1 cellular context compared by ENCODE assay signal in the genomic region with DNA sequence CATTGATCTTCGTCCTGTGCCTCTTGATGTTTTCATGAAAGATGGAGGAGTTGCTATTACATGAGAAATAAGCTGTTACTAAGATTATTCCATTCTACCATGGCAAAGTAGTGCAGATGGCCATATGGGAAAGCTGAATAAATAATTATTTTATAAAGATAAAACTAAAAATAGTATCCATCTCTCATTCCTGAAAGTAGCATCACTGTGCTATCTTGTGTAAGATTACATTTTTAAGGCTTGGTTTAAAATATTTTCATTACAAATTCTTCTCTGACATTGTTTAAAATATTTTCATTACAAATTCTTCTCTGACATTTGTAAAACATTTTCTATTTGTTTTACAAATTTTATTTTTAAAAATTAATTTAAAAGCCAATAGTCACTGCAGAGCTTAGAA.
TF ChIP-seq lines count a peak whose summit lies in the region.

No MANE protein-coding gene starts in this region.

TF ChIP-seq in WTC11, 78 proteins besides CTCF, POLR2A, EP300 and RAD21 (continued from another document):
- TF ChIP-seq, protein P1, sequence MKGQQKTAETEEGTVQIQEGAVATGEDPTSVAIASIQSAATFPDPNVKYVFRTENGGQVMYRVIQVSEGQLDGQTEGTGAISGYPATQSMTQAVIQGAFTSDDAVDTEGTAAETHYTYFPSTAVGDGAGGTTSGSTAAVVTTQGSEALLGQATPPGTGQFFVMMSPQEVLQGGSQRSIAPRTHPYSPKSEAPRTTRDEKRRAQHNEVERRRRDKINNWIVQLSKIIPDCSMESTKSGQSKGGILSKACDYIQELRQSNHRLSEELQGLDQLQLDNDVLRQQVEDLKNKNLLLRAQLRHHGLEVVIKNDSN (CRISPR knock-in tag; IDR thresholded peaks at IDR 0.05): no peak
- TF ChIP-seq, protein P2, sequence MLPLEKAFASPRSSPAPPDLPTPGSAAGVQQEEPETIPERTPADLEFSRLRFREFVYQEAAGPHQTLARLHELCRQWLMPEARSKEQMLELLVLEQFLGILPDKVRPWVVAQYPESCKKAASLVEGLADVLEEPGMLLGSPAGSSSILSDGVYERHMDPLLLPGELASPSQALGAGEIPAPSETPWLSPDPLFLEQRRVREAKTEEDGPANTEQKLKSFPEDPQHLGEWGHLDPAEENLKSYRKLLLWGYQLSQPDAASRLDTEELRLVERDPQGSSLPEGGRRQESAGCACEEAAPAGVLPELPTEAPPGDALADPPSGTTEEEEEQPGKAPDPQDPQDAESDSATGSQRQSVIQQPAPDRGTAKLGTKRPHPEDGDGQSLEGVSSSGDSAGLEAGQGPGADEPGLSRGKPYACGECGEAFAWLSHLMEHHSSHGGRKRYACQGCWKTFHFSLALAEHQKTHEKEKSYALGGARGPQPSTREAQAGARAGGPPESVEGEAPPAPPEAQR (CRISPR knock-in tag; IDR thresholded peaks at IDR 0.05): no peak
- TF ChIP-seq ZNF232 (CRISPR knock-in tag; IDR thresholded peaks at IDR 0.05) (no peak), RELA (CRISPR knock-in tag; IDR thresholded peaks at IDR 0.05; ENCODE audit: borderline replicate concordance) (no peak), JUN (CRISPR knock-in tag; IDR thresholded peaks at IDR 0.05) (no peak), TP53 (CRISPR knock-in tag; IDR thresholded peaks at IDR 0.05) (no peak), ZBTB21 (CRISPR knock-in tag; IDR thresholded peaks at IDR 0.05; ENCODE audit: borderline replicate concordance) (no peak), SOX15 (CRISPR knock-in tag; IDR thresholded peaks at IDR 0.05) (no peak), ZNF423 (CRISPR knock-in tag; IDR thresholded peaks at IDR 0.05) (no peak), SMAD4 (CRISPR knock-in tag; IDR thresholded peaks at IDR 0.05) (no peak), NFE2L1 (CRISPR knock-in tag; IDR thresholded peaks at IDR 0.05) (no peak)
- TF ChIP-seq, protein P3, sequence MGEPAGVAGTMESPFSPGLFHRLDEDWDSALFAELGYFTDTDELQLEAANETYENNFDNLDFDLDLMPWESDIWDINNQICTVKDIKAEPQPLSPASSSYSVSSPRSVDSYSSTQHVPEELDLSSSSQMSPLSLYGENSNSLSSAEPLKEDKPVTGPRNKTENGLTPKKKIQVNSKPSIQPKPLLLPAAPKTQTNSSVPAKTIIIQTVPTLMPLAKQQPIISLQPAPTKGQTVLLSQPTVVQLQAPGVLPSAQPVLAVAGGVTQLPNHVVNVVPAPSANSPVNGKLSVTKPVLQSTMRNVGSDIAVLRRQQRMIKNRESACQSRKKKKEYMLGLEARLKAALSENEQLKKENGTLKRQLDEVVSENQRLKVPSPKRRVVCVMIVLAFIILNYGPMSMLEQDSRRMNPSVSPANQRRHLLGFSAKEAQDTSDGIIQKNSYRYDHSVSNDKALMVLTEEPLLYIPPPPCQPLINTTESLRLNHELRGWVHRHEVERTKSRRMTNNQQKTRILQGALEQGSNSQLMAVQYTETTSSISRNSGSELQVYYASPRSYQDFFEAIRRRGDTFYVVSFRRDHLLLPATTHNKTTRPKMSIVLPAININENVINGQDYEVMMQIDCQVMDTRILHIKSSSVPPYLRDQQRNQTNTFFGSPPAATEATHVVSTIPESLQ (CRISPR knock-in tag; IDR thresholded peaks at IDR 0.05): no peak
- TF ChIP-seq, protein P4, sequence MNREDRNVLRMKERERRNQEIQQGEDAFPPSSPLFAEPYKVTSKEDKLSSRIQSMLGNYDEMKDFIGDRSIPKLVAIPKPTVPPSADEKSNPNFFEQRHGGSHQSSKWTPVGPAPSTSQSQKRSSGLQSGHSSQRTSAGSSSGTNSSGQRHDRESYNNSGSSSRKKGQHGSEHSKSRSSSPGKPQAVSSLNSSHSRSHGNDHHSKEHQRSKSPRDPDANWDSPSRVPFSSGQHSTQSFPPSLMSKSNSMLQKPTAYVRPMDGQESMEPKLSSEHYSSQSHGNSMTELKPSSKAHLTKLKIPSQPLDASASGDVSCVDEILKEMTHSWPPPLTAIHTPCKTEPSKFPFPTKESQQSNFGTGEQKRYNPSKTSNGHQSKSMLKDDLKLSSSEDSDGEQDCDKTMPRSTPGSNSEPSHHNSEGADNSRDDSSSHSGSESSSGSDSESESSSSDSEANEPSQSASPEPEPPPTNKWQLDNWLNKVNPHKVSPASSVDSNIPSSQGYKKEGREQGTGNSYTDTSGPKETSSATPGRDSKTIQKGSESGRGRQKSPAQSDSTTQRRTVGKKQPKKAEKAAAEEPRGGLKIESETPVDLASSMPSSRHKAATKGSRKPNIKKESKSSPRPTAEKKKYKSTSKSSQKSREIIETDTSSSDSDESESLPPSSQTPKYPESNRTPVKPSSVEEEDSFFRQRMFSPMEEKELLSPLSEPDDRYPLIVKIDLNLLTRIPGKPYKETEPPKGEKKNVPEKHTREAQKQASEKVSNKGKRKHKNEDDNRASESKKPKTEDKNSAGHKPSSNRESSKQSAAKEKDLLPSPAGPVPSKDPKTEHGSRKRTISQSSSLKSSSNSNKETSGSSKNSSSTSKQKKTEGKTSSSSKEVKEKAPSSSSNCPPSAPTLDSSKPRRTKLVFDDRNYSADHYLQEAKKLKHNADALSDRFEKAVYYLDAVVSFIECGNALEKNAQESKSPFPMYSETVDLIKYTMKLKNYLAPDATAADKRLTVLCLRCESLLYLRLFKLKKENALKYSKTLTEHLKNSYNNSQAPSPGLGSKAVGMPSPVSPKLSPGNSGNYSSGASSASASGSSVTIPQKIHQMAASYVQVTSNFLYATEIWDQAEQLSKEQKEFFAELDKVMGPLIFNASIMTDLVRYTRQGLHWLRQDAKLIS (CRISPR knock-in tag; IDR thresholded peaks at IDR 0.05; ENCODE audit: borderline replicate concordance): no peak
- TF ChIP-seq, protein P5, sequence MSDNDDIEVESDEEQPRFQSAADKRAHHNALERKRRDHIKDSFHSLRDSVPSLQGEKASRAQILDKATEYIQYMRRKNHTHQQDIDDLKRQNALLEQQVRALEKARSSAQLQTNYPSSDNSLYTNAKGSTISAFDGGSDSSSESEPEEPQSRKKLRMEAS (CRISPR knock-in tag; IDR thresholded peaks at IDR 0.05): no peak
- TF ChIP-seq, protein P6, sequence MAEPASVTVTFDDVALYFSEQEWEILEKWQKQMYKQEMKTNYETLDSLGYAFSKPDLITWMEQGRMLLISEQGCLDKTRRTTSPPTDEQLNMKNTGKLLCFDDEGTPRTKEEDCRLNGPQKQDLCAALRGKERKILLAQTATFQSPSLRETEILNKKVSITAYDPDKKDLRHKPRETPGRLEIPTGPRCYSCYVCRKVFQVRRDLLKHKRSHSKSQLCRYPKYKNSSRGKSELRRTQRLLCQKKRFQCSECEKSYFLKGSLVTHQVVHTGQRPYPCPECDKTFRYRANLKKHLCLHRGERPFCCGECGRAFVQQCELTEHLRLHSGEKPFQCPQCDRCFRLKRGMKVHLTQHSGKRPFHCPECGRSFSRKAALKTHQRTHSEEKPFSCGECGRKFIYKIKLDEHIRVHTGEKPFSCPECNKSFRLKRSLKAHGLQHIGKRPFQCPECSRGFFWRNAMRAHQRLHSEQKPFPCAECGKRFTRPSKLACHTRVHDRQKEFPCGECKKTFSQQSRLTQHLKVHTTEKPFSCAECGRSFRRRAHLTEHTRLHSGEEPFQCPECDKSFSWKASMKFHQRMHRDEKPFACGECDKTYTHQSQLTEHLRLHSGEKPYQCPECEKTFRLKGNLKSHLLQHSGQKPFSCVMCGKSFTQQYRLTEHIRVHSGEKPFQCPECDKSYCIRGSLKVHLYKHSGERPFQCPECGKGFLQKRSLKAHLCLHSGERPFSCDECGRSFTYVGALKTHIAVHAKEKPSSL (CRISPR knock-in tag; conservative IDR thresholded peaks at IDR 0.05): no peak
- TF ChIP-seq, protein P7, sequence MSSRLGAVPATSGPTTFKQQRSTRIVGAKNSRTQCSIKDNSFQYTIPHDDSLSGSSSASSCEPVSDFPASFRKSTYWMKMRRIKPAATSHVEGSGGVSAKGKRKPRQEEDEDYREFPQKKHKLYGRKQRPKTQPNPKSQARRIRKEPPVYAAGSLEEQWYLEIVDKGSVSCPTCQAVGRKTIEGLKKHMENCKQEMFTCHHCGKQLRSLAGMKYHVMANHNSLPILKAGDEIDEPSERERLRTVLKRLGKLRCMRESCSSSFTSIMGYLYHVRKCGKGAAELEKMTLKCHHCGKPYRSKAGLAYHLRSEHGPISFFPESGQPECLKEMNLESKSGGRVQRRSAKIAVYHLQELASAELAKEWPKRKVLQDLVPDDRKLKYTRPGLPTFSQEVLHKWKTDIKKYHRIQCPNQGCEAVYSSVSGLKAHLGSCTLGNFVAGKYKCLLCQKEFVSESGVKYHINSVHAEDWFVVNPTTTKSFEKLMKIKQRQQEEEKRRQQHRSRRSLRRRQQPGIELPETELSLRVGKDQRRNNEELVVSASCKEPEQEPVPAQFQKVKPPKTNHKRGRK (CRISPR knock-in tag; IDR thresholded peaks at IDR 0.05; ENCODE audit: borderline replicate concordance): no peak
